15 cellular contexts compared by ENCODE assay signal in genomic region chr20:49559411-49560081, GRCh38. TPM values are rescaled to one million over a fixed set of nuclear protein-coding genes. Genes with fewer than 3 reads are reported as not detected.
A peak's percentile ranks its signal among the peaks of the same experiment; 100 is the strongest.
DNase-seq lines count a peak whose midpoint lies in the region; ATAC-seq, FAIRE-seq and TF ChIP-seq lines count a peak whose summit lies in the region.
"Had no signal": no experiment of that assay in that cellular context is flagged by ENCODE, and none has a peak within 500 bp of the region (broad histone marks: within the 10 kb centered on the region; RNA-seq: fewer than 3 reads in every experiment).

No MANE protein-coding gene starts in this region.

- TF ChIP-seq CTCF in H9 (conservative IDR thresholded peaks at IDR 0.05) (no peak), breast epithelium (IDR thresholded peaks at IDR 0.05) (no peak), right atrium auricular region (IDR thresholded peaks at IDR 0.05) (no peak), GM13976 (IDR thresholded peaks at IDR 0.05; ENCODE audit: borderline replicate concordance, control extremely low read depth, extremely low read depth, insufficient read depth, missing control alignments) (no peak)

- no CpG with 5 or more reads among the region's 19 CpGs for WGBS in H9 (ENCODE audit: extremely low coverage, insufficient read length, low lambda C conversion rate)
- WGBS in small intestine, 3 donors: 71 to 80% (median 76%) methylated on average over 19 of the region's 19 CpGs

- no peaks in the 10 kb centered on the region for H3K27me3 Mint-ChIP-seq in H9 (ENCODE audit: low read depth)

- H3K23me2 ChIP-seq in H9 (ENCODE audit: insufficient read length, low read depth, low read length, poor library complexity, severe bottlenecking): no peaks in the 10 kb centered on the region

- peaks cover 11 to 36% (median 19%) of the 10 kb centered on the region in 3 experiments for H3K36me3 Mint-ChIP-seq in H9 (ENCODE audit: insufficient read depth in 1 of 3, low read depth in 3 of 3)

- no peak for ATAC-seq in GM21515 (IDR thresholded peaks at IDR 0.05; ENCODE audit: unreplicated experiment)
- ATAC-seq: activated CD8-positive, alpha-beta T cell treated with anti-CD3 and anti-CD28 coated beads for 36 hours had no signal

- H3K4me3 ChIP-seq in breast epithelium: no peak overlapping the region
- H3K4me3 ChIP-seq in right atrium auricular region: no peak overlapping the region
- H3K4me3 ChIP-seq in stomach smooth muscle (ENCODE audit: low read length in 2 of 2): no peak overlapping the region
- no peak overlapping the region for H3K4me3 ChIP-seq in small intestine (ENCODE audit: low read depth in 1 of 2, low read length in 2 of 2)

- peaks cover 10 to 16% of the 10 kb centered on the region in 2 experiments; a peak in 4 of 5 replicates for H3K9me3 Mint-ChIP-seq in H9

- intact Hi-C loops in breast epithelium (cut with DNase I; ENCODE audit: low total_unique reads): no loop called here

- H3K4me1 ChIP-seq in H9 (ENCODE audit: insufficient read depth, low read length) (peaks cover 2% of the 10 kb centered on the region; the same call in 1 of the 2 replicates), breast epithelium (peaks cover 0 to 12% of the 10 kb centered on the region in 2 donors), right atrium auricular region (peaks cover 0 to 25% of the 10 kb centered on the region in 2 donors), stomach smooth muscle (ENCODE audit: control insufficient read depth, insufficient read depth, low read length) (peaks cover 17% of the 10 kb centered on the region), small intestine (ENCODE audit: control insufficient read depth in 2 of 2, insufficient read depth in 1 of 2, low read depth in 1 of 2, low read length in 1 of 2) (no peaks in the 10 kb centered on the region)

- H2BK15ac ChIP-seq in H9 (ENCODE audit: low read depth, low read length): no peak overlapping the region

- H2AFZ ChIP-seq in H9 (ENCODE audit: low read length): no peak overlapping the region

- no peak for TF ChIP-seq POLR2A in breast epithelium (IDR thresholded peaks at IDR 0.05)

- no peak overlapping the region for H3K14ac ChIP-seq in H9 (ENCODE audit: insufficient read depth, low read length)

- H2BK20ac ChIP-seq in H9 (ENCODE audit: low read depth, low read length, poor library complexity, severe bottlenecking): no peak overlapping the region

- no peaks in the 10 kb centered on the region for H3K79me1 ChIP-seq in H9 (ENCODE audit: insufficient read depth, low read depth, low read length, poor library complexity, severe bottlenecking)

- no peak overlapping the region for H4K91ac ChIP-seq in H9 (ENCODE audit: insufficient read length, low read depth, low read length)

- DNase-seq in H9: no peak
- DNase-seq in breast epithelium (ENCODE audit: low spot score in 2 of 2): no peak
- DNase-seq in right atrium auricular region (ENCODE audit: low spot score): peak; percentile 67
- no peak for DNase-seq in AML-193 (lab: John Stamatoyannopoulos, UW)
- DNase-seq in small intestine: no peak
- DNase-seq in GM13976 (ENCODE audit: low spot score): no peak
- DNase-seq: activated CD8-positive, alpha-beta T cell treated with anti-CD3 and anti-CD28 coated beads for 36 hours; CD4-positive, alpha-beta T cell; NCI-H1694 treated with DMSO at 0.1 percent for 48 hours; NCI-H526 treated with DMSO at 0.1 percent for 48 hours; RPMI8226 had no signal

- no peak overlapping the region for H2BK120ac ChIP-seq in H9 (ENCODE audit: low read depth, low read length, poor library complexity, severe bottlenecking)

- H3T11ph ChIP-seq in H9 (ENCODE audit: low read length): no peak overlapping the region

- H2AK5ac ChIP-seq in H9 (ENCODE audit: insufficient read length, low read length): no peak overlapping the region

- H3K56ac ChIP-seq in H9 (ENCODE audit: insufficient read length, low read depth, low read length): no peak overlapping the region

- no peak overlapping the region for H3K4me2 ChIP-seq in H9 (ENCODE audit: insufficient read depth, insufficient read length, low read length)

- H3K9me3 ChIP-seq in H9 (ENCODE audit: control insufficient read depth, low read depth, low read length) (no peaks in the 10 kb centered on the region), breast epithelium (no peaks in the 10 kb centered on the region), right atrium auricular region (no peaks in the 10 kb centered on the region), stomach smooth muscle (ENCODE audit: control insufficient read depth in 2 of 2, low read length in 2 of 2) (peaks cover 0 to 2% of the 10 kb centered on the region in 2 donors), small intestine (ENCODE audit: control insufficient read depth, low read depth) (no peaks in the 10 kb centered on the region)

- no peaks in the 10 kb centered on the region; the same call in 1 of the 2 replicates for H3K79me2 ChIP-seq in H9 (ENCODE audit: insufficient read depth, low read length)

- H2BK12ac ChIP-seq in H9 (ENCODE audit: insufficient read length, low read depth, low read length): no peak overlapping the region

- FAIRE-seq in small intestine (lab: Jason Lieb, UNC): no peak
- FAIRE-seq: G401.6 had no signal

- H3K36me3 ChIP-seq in breast epithelium (no peaks in the 10 kb centered on the region), right atrium auricular region (no peaks in the 10 kb centered on the region), stomach smooth muscle (ENCODE audit: control insufficient read depth in 2 of 2, insufficient read depth in 2 of 2, low read length in 2 of 2) (no peaks in the 10 kb centered on the region), small intestine (ENCODE audit: control insufficient read depth in 2 of 2, insufficient read depth in 2 of 2, low read length in 2 of 2) (no peaks in the 10 kb centered on the region)

- H3K27me3 ChIP-seq in H9 (ENCODE audit: insufficient read depth, low read length): no peaks in the 10 kb centered on the region
- H3K27me3 ChIP-seq in breast epithelium: no peaks in the 10 kb centered on the region
- H3K27me3 ChIP-seq in right atrium auricular region: no peaks in the 10 kb centered on the region
- peaks cover 2 to 3% of the 10 kb centered on the region in 2 donors for H3K27me3 ChIP-seq in stomach smooth muscle (ENCODE audit: control insufficient read depth in 1 of 2, insufficient read depth in 2 of 2, low read length in 2 of 2)
- H3K27me3 ChIP-seq in small intestine (ENCODE audit: control insufficient read depth in 2 of 2, insufficient read depth in 2 of 2, low read length in 2 of 2): no peaks in the 10 kb centered on the region

- H4K8ac ChIP-seq in H9 (replicated peaks; ENCODE audit: insufficient read length, low read depth, low read length): no peak overlapping the region

- in situ Hi-C loops in GM13976 (cut with MboI; ENCODE audit: low sequenced_read_pairs, unreplicated experiment): no loop called here

- no peak overlapping the region for H3K4me3 Mint-ChIP-seq in H9
- H3K4me3 Mint-ChIP-seq: activated CD8-positive, alpha-beta T cell treated with anti-CD3 and anti-CD28 coated beads for 36 hours; CD4-positive, alpha-beta T cell; IgD-negative memory B cell had no signal

- no peak overlapping the region for H4K5ac ChIP-seq in H9 (ENCODE audit: insufficient read length, low read depth, low read length)

- H3K27ac ChIP-seq in H9 (ENCODE audit: insufficient read length, low read depth, low read length): no peak overlapping the region
- peak overlapping the region; percentile 56 to 65 for H3K27ac ChIP-seq in breast epithelium
- H3K27ac ChIP-seq in right atrium auricular region: peak overlapping the region; percentile 74 to 81
- H3K27ac ChIP-seq in stomach smooth muscle (ENCODE audit: low read length): peak overlapping the region; percentile 18
- H3K27ac ChIP-seq in small intestine (ENCODE audit: low read depth in 1 of 2, low read length in 1 of 2): no peak overlapping the region

- H3K4ac ChIP-seq in H9 (ENCODE audit: low read depth, low read length): no peak overlapping the region

- peak overlapping the region in 2 of 3 experiments; percentile 7 to 10; a peak in 3 of 7 replicates for H3K27ac Mint-ChIP-seq in H9
- H3K27ac Mint-ChIP-seq: activated CD8-positive, alpha-beta T cell treated with anti-CD3 and anti-CD28 coated beads for 36 hours; CD4-positive, alpha-beta T cell; IgD-negative memory B cell had no signal

- H3K18ac ChIP-seq in H9 (ENCODE audit: insufficient read length, low read depth, low read length): no peak overlapping the region

- H3K4me1 Mint-ChIP-seq in H9: peaks cover 8 to 25% of the 10 kb centered on the region in 2 experiments
- H3K4me1 Mint-ChIP-seq: IgD-negative memory B cell had no signal

- no peak overlapping the region for H3K23ac ChIP-seq in H9 (ENCODE audit: insufficient read length, low read depth, low read length)

- no peak overlapping the region for H3K9ac ChIP-seq in H9 (ENCODE audit: extremely low read depth, insufficient read length, low read length)
- no peak overlapping the region for H3K9ac ChIP-seq in stomach smooth muscle (ENCODE audit: low read length in 2 of 2)

- H2BK5ac ChIP-seq in H9 (ENCODE audit: insufficient read length, low read length): no peak overlapping the region

- no peaks in the 10 kb centered on the region for H4K20me1 ChIP-seq in H9 (ENCODE audit: control insufficient read depth, insufficient read depth, insufficient read length)

RNA-seq across cellular contexts. Expression of gene PTGIS, which starts 8.4 kb away (rescaled TPM):
- 18.9 and 20.0 TPM in 2 replicates for total RNA-seq in H9 (2021)
- 10 to 100 TPM; 38.7 to 41.7 (median 41.0) TPM for total RNA-seq in breast epithelium
- total RNA-seq in right atrium auricular region: 100 to 1,000 TPM in 1 of 2 donors, 10 to 100 TPM in 1; 59.8 to 169 TPM
- 10 to 100 TPM in 1 of 3 donors, under 1 TPM in 2; 0.22 to 15.1 (median 0.54) TPM for polyA plus RNA-seq in small intestine
- total RNA-seq: CD4-positive, alpha-beta T cell had no signal
- polyA plus RNA-seq: IgD-negative memory B cell had no signal

Comparison
In these comparisons a context has a peak if more than half of its experiments do, and no peak if none do; other contexts are left out.
1. H3K27ac ChIP-seq: peak in breast epithelium (2 of 2), right atrium auricular region (2 of 2) and stomach smooth muscle (single experiment); none in H9 (single experiment) and small intestine (0 of 2).